Comparison of ENCODE assay signal across 8 cellular contexts in the genomic region with DNA sequence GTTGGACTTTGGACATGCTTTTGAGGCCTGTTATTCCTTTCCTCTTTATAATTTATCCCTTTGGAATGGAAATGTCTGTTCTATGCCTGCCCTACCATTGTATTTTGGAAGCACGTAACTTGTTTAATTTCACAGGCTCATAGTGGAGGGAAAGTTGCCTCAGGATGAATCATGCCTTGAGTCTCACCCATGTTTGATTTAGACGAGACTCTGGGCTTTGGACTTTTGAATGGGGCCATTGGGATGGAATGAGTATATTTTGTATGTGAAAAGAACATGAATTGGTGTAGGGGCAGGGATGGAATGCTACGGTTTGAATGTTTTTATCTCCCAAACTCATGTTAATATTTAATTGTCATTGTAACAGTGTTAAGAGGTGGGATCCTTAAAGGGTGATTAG. TPM values are rescaled to one million over a fixed set of nuclear protein-coding genes. Genes with fewer than 3 reads are reported as not detected.
"Had no signal": no experiment of that assay in that cellular context is flagged by ENCODE, and none has a peak within 500 bp of the region (broad histone marks: within the 10 kb centered on the region; RNA-seq: fewer than 3 reads in every experiment).

No MANE protein-coding gene starts in this region.

- DNase-seq: GM23248, H9, HCEC 1CT had no signal

- H3K27ac ChIP-seq: GM23248 had no signal

- H3K4me3 ChIP-seq: GM23248 had no signal

- FAIRE-seq: H1, H54, HTR-8/SVneo had no signal

- H3K4me3 Mint-ChIP-seq: H9 had no signal

- H2AFZ ChIP-seq: GM23248 had no signal

- H3K9ac ChIP-seq: GM23248 had no signal

- H3K9me3 Mint-ChIP-seq: H9, IgD-negative memory B cell had no signal

- H3K27me3 Mint-ChIP-seq: IgD-negative memory B cell had no signal

RNA-seq across cellular contexts. Expression of gene C8G, which starts 10.8 kb away (rescaled TPM):
- total RNA-seq: GM23248 had no signal
- polyA plus RNA-seq: IgD-negative memory B cell had no signal

RNA-seq across cellular contexts. Expression of gene LCN12, which starts 17.8 kb away (rescaled TPM):
- total RNA-seq: GM23248 had no signal
- polyA plus RNA-seq: GM23248, IgD-negative memory B cell had no signal

RNA-seq across cellular contexts. Expression of gene PTGDS, which starts 43.1 kb away (rescaled TPM):
- total RNA-seq: GM23248, HT-29 had no signal
- polyA plus RNA-seq: IgD-negative memory B cell had no signal
